In genomic region chr12:99386907-99387306, GRCh38 we compare ENCODE assay signal across 8 cellular contexts.
A peak's percentile ranks its signal among the peaks of the same experiment; 100 is the strongest.
DNase-seq lines count a peak whose midpoint lies in the region; ATAC-seq and TF ChIP-seq lines count a peak whose summit lies in the region.

No MANE protein-coding gene starts in this region.

- 23 to 80% (median 34%) methylated on average over 2 of the region's 2 CpGs for WGBS in spleen, 5 donors

- DNase-seq in SIG-M5 (lab: John Stamatoyannopoulos, UW) (peak; percentile 8), left lobe of liver (ENCODE audit: low spot score) (no peak), spleen (no peak), retina (no peak), vagina (ENCODE audit: extremely low spot score in 2 of 2) (no peak)

- TF ChIP-seq POLR2A in spleen (IDR thresholded peaks at IDR 0.05): no peak
- no peak for TF ChIP-seq POLR2A in vagina (IDR thresholded peaks at IDR 0.05)

- peak; percentile 57 for ATAC-seq in GM18502 (IDR thresholded peaks at IDR 0.05; ENCODE audit: poor library complexity, unreplicated experiment)
- peak; percentile 55 for ATAC-seq in HG03439 (IDR thresholded peaks at IDR 0.05; ENCODE audit: unreplicated experiment)
- ATAC-seq in left lobe of liver: peak; percentile 69
- ATAC-seq in GM21723 (IDR thresholded peaks at IDR 0.05; ENCODE audit: unreplicated experiment): no peak

- H3K9me3 ChIP-seq in spleen (no peaks in the 10 kb centered on the region), vagina (no peaks in the 10 kb centered on the region)

- no peak for TF ChIP-seq CTCF in spleen (IDR thresholded peaks at IDR 0.05 in 8 of 11, conservative IDR thresholded peaks at IDR 0.05 in 3 of 11)
- no peak for TF ChIP-seq CTCF in vagina (IDR thresholded peaks at IDR 0.05)

- H3K4me3 ChIP-seq in spleen (no peak overlapping the region), vagina (no peak overlapping the region)

- H3K27ac ChIP-seq in spleen (no peak overlapping the region), vagina (no peak overlapping the region)

- no peaks in the 10 kb centered on the region for H3K4me1 ChIP-seq in spleen
- H3K4me1 ChIP-seq in vagina: no peaks in the 10 kb centered on the region

- intact Hi-C loops in spleen (cut with DNase I; ENCODE audit: low total_unique reads) (loop anchor here (10.0 kb wide), 1 partner anchor 378 kb away; no protein-coding TSS in a partner anchor), vagina (cut with DNase I) (no loop called here)

- H3K27me3 ChIP-seq in spleen (replicated peaks in 1 of 7) (no peaks in the 10 kb centered on the region), vagina (no peaks in the 10 kb centered on the region)

- no peaks in the 10 kb centered on the region for H3K36me3 ChIP-seq in spleen
- H3K36me3 ChIP-seq in vagina: no peaks in the 10 kb centered on the region
